9 cellular contexts compared by ENCODE assay signal in the genomic region with DNA sequence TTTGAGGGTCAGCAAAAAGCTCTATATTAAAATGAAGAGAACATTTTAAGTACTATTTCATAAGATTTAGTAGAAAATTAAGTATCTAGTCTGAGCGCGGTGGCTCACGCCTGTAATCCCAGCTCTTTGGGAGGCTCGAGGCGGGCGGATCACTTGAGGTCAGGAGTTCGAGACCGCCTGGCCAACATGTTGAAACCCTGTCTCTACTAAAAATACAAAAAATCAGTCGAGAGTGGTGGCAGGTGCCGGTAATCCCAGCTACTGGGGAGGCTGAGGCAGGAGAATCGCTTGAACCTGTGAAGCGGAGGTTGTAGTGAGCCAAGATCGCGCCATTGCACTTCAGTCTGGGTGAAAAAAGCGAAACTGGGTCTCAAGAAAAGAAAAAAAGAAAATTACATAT. TPM values are rescaled to one million over a fixed set of nuclear protein-coding genes. Genes with fewer than 3 reads are reported as not detected.
DNase-seq lines count a peak whose midpoint lies in the region; ATAC-seq and TF ChIP-seq lines count a peak whose summit lies in the region.
"Had no signal": no experiment of that assay in that cellular context is flagged by ENCODE, and none has a peak within 500 bp of the region (broad histone marks: within the 10 kb centered on the region; RNA-seq: fewer than 3 reads in every experiment).

No MANE protein-coding gene starts in this region.

- H3K4me3 ChIP-seq in PC-9 (peak overlapping the region; percentile 99), psoas muscle (peak overlapping the region; percentile 79)

- H3K27ac ChIP-seq in PC-9 (no peak overlapping the region), psoas muscle (peak overlapping the region; percentile 79)

- peaks cover 17% of the 10 kb centered on the region for H3K36me3 Mint-ChIP-seq in T-helper 2 cell treated with Interferon-gamma antibody and Interleukin-4, amounts not matched to agents 5 μg/mL and 100 μg/mL, for 36 hours (ENCODE audit: low read depth)
- H3K36me3 Mint-ChIP-seq in endothelial cell (ENCODE audit: low read depth, unreplicated experiment) = peaks cover 7% of the 10 kb centered on the region

- H3K36me3 ChIP-seq in PC-9 (ENCODE audit: low read depth) (peaks cover 27% of the 10 kb centered on the region; the same call in 1 of the 2 replicates), psoas muscle (ENCODE audit: insufficient read depth in 1 of 2, low read depth in 1 of 2) (peaks cover 2 to 20% of the 10 kb centered on the region in 2 donors)

- no peak overlapping the region for H2AFZ ChIP-seq in PC-9

- no peaks in the 10 kb centered on the region for H3K27me3 Mint-ChIP-seq in T-helper 2 cell treated with Interferon-gamma antibody and Interleukin-4, amounts not matched to agents 5 μg/mL and 100 μg/mL, for 36 hours (ENCODE audit: low read depth)
- peaks cover 2% of the 10 kb centered on the region for H3K27me3 Mint-ChIP-seq in endothelial cell (ENCODE audit: unreplicated experiment)

- intact Hi-C loops in PC-9 (cut with micrococcal nuclease; ENCODE audit: unreplicated experiment) (loop anchor here (2.0 to 5.0 kb wide), 2 partner anchors 48 to 109 kb away; a partner anchor contains a TSS), psoas muscle (cut with DNase I) (loop anchor here (2.0 to 5.0 kb wide), 2 partner anchors 107 kb away; a partner anchor contains a TSS)

- no peak for DNase-seq in T-helper 2 cell treated with Interferon-gamma antibody and Interleukin-4, amounts not matched to agents 5 μg/mL and 100 μg/mL, for 36 hours (ENCODE audit: low spot score)
- DNase-seq in T-helper 2 cell (no peak), PC-9 (no peak), endothelial cell (ENCODE audit: low spot score) (no peak), psoas muscle (no peak), COLO668 (lab: John Stamatoyannopoulos, UW; ENCODE audit: unreplicated experiment) (no peak)
- DNase-seq in activated CD8-positive, alpha-beta memory T cell treated with anti-CD3 and anti-CD28 coated beads for 24 hours = no peak
- DNase-seq: WERI-Rb-1 had no signal

- peak overlapping the region; percentile 97 for H3K4me3 Mint-ChIP-seq in T-helper 2 cell treated with Interferon-gamma antibody and Interleukin-4, amounts not matched to agents 5 μg/mL and 100 μg/mL, for 36 hours
- H3K4me3 Mint-ChIP-seq in endothelial cell (ENCODE audit: unreplicated experiment) = peak overlapping the region; percentile 96

- POLR2A ChIA-PET in PC-9 (lab: Charles Lee; ENCODE audit: unreplicated experiment) = interaction anchor here (0.7 to 0.9 kb wide), 2 partner anchors 43 to 877 kb away, joined by 4 to 11 read pairs; no protein-coding TSS in a partner anchor

- CTCF ChIA-PET in PC-9 (lab: Charles Lee) = no interaction called here

- ATAC-seq in psoas muscle (no peak), GM18511 (IDR thresholded peaks at IDR 0.05; ENCODE audit: unreplicated experiment) (no peak)

- H3K4me1 Mint-ChIP-seq in T-helper 2 cell treated with Interferon-gamma antibody and Interleukin-4, amounts not matched to agents 5 μg/mL and 100 μg/mL, for 36 hours (ENCODE audit: low read depth) = peaks cover 16% of the 10 kb centered on the region
- peaks cover 7% of the 10 kb centered on the region for H3K4me1 Mint-ChIP-seq in endothelial cell (ENCODE audit: unreplicated experiment)

- peaks cover 63% of the 10 kb centered on the region for H3K79me2 ChIP-seq in PC-9 (ENCODE audit: low read depth)

- H3K9me3 Mint-ChIP-seq in T-helper 2 cell treated with Interferon-gamma antibody and Interleukin-4, amounts not matched to agents 5 μg/mL and 100 μg/mL, for 36 hours = no peaks in the 10 kb centered on the region
- no peaks in the 10 kb centered on the region for H3K9me3 Mint-ChIP-seq in endothelial cell (ENCODE audit: unreplicated experiment)

- TF ChIP-seq CTCF in PC-9 (conservative IDR thresholded peaks at IDR 0.05) (no peak), endothelial cell (IDR thresholded peaks at IDR 0.05; ENCODE audit: unreplicated experiment) (no peak), psoas muscle (IDR thresholded peaks at IDR 0.05) (no peak)

- H4K20me1 ChIP-seq in PC-9 (ENCODE audit: insufficient read depth) = peaks cover 50% of the 10 kb centered on the region

- H3F3A ChIP-seq in PC-9 (ENCODE audit: insufficient read depth, low read depth) = no peaks in the 10 kb centered on the region

- WGBS in psoas muscle, 3 donors = 93 to 94% (median 94%) methylated on average over 15 of the region's 15 CpGs

- H3K9me3 ChIP-seq in PC-9 (ENCODE audit: insufficient read depth, low read depth) = no peaks in the 10 kb centered on the region
- no peaks in the 10 kb centered on the region for H3K9me3 ChIP-seq in psoas muscle

- peak overlapping the region; percentile 94 for H3K4me2 ChIP-seq in PC-9

- no peaks in the 10 kb centered on the region; the same call in 1 of the 2 replicates for H3K9me2 ChIP-seq in PC-9 (ENCODE audit: insufficient read depth)

- H3K27ac Mint-ChIP-seq in T-helper 2 cell treated with Interferon-gamma antibody and Interleukin-4, amounts not matched to agents 5 μg/mL and 100 μg/mL, for 36 hours = peak overlapping the region; percentile 97
- H3K27ac Mint-ChIP-seq in endothelial cell (ENCODE audit: unreplicated experiment) = no peak overlapping the region

- peaks cover 17% of the 10 kb centered on the region for H3K4me1 ChIP-seq in PC-9 (replicated peaks; ENCODE audit: insufficient read depth)
- peaks cover 21% of the 10 kb centered on the region for H3K4me1 ChIP-seq in psoas muscle

- no peaks in the 10 kb centered on the region for H3K27me3 ChIP-seq in PC-9 (ENCODE audit: insufficient read depth, low read depth)
- H3K27me3 ChIP-seq in psoas muscle (ENCODE audit: insufficient read depth in 3 of 3, low read length in 2 of 3) = no peaks in the 10 kb centered on the region

- BruUV-seq in PC-9 (replicated peaks; lab: Mats Ljungman, UMichigan) = no TSS peak

RNA-seq across cellular contexts. Expression of a gene that starts 1.6 kb away (rescaled TPM):
- total RNA-seq in PC-9 (2021) (66.6 and 83.8 TPM in 2 replicates), endothelial cell (ENCODE audit: unreplicated experiment) (60.1 TPM), psoas muscle (10 to 100 TPM; 59.7 to 76.1 (median 72.8) TPM)
- 100 to 1,000 TPM in 1 of 3 donors, 10 to 100 TPM in 2; 40.7 to 166 (median 73.5) TPM for polyA plus RNA-seq in psoas muscle
